12 cellular contexts compared by ENCODE assay signal in the genomic region with DNA sequence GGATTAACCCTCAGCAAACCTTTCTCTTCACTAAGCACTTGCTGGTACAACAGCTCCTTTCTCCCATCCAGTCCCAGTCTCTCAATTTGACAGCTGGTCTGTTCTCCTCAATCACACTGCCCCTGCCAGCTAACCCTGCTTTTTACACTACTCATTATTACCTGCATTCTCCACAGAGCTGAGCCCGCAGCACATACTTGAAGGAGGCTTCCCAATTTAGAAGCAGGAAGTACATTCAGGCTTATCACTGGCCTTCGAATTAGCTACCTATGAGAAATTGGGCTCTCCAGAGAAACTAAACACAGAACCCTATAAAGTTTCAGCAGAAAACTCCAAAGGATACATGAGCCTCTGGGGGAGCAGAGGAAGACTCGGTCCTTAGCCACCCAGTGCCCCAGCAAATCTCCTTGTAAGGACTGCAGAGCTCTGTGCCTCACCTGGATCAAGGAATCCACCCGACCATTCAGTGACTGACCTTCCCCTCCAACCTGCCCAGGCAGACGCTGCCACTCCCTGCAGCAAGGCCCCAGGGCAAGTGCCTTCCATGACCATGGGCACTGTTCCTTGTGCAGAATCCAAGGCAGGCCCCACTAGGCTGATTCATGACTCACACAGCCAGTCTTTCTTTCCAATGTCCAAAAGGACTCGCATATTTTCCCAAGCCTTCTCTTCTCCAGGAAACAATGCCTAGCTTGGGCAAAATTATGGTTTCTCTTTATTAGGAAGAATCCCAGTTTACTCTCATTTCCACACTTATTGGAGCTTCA.
DNase-seq lines count a peak whose midpoint lies in the region; ATAC-seq and TF ChIP-seq lines count a peak whose summit lies in the region.
"Had no signal": no experiment of that assay in that cellular context is flagged by ENCODE, and none has a peak within 500 bp of the region (broad histone marks: within the 10 kb centered on the region; RNA-seq: fewer than 3 reads in every experiment).

No MANE protein-coding gene starts in this region.

- H3K36me3 ChIP-seq in CD4-positive, alpha-beta memory T cell (ENCODE audit: insufficient read depth, low read length) = peaks cover 9% of the 10 kb centered on the region
- H3K36me3 ChIP-seq in SU-DHL-6 (ENCODE audit: low read length) (no peaks in the 10 kb centered on the region), upper lobe of left lung (no peaks in the 10 kb centered on the region), ovary (no peaks in the 10 kb centered on the region)

- no peak for ATAC-seq in upper lobe of left lung (ENCODE audit: low FRiP score in 2 of 2)

- no peaks in the 10 kb centered on the region for H3K9me3 ChIP-seq in CD4-positive, alpha-beta memory T cell (ENCODE audit: control insufficient read depth in 1 of 2, low read length in 2 of 2)
- H3K9me3 ChIP-seq in SU-DHL-6 (ENCODE audit: insufficient read depth, low read length) (no peaks in the 10 kb centered on the region), upper lobe of left lung (no peaks in the 10 kb centered on the region), ovary (no peaks in the 10 kb centered on the region)
- H3K9me3 ChIP-seq: spleen had no signal

- H3K4me3 ChIP-seq in CD4-positive, alpha-beta memory T cell (ENCODE audit: low read length in 2 of 2) = no peak overlapping the region
- H3K4me3 ChIP-seq in SU-DHL-6 (ENCODE audit: insufficient read depth, low read length, poor library complexity, severe bottlenecking) (no peak overlapping the region), upper lobe of left lung (no peak overlapping the region), ovary (no peak overlapping the region)
- H3K4me3 ChIP-seq: spleen had no signal

- POLR2A ChIA-PET in CD4-positive, alpha-beta memory T cell (lab: Charles Lee; ENCODE audit: partially characterized antibody) = interaction anchor here (1.1 kb wide), 1 partner anchor 28 kb away, joined by 3 read pairs; no protein-coding TSS in a partner anchor

- H3F3A ChIP-seq in SU-DHL-6 (ENCODE audit: insufficient read depth) = no peaks in the 10 kb centered on the region

- no peak overlapping the region for H2AFZ ChIP-seq in SU-DHL-6 (ENCODE audit: low read depth, low read length, severe bottlenecking)

- CTCF ChIA-PET in CD4-positive, alpha-beta memory T cell (lab: Charles Lee; ENCODE audit: partially characterized antibody) = interaction anchor here (1.4 kb wide), 1 partner anchor 71 kb away, joined by 4 read pairs; no protein-coding TSS in a partner anchor

- no peak overlapping the region for H3K9ac ChIP-seq in SU-DHL-6 (ENCODE audit: low read length)

- peaks cover 45% of the 10 kb centered on the region for H3K4me1 ChIP-seq in CD4-positive, alpha-beta memory T cell (ENCODE audit: insufficient read depth, low read length)
- H3K4me1 ChIP-seq in upper lobe of left lung (peaks cover 0 to 4% (median 0%) of the 10 kb centered on the region in 4 donors), ovary (ENCODE audit: insufficient read depth) (no peaks in the 10 kb centered on the region)

- H3K4me3 Mint-ChIP-seq in CD4-positive, alpha-beta memory T cell = no peak overlapping the region

- H3K79me2 ChIP-seq in SU-DHL-6 (ENCODE audit: insufficient read depth, low read length) = peaks cover 7% of the 10 kb centered on the region; the same call in 1 of the 2 replicates

- H3K9me3 Mint-ChIP-seq in CD4-positive, alpha-beta memory T cell = no peaks in the 10 kb centered on the region

- no peak overlapping the region for H3K27ac ChIP-seq in CD4-positive, alpha-beta memory T cell (ENCODE audit: low read depth, low read length)
- H3K27ac ChIP-seq in SU-DHL-6 (ENCODE audit: low read depth, low read length) (peak overlapping the region; percentile 64), upper lobe of left lung (no peak overlapping the region), ovary (no peak overlapping the region)

- intact Hi-C loops in CD4-positive, alpha-beta memory T cell (cut with micrococcal nuclease) = no loop called here
- intact Hi-C loops in ovary (cut with DNase I) = no loop called here

- H4K20me1 ChIP-seq in SU-DHL-6 (ENCODE audit: low read depth, low read length) = no peaks in the 10 kb centered on the region

- no peak for TF ChIP-seq POLR2A in upper lobe of left lung (IDR thresholded peaks at IDR 0.05)
- no peak for TF ChIP-seq POLR2A in ovary (IDR thresholded peaks at IDR 0.05)

- peak overlapping the region; percentile 11 for H3K4me2 ChIP-seq in SU-DHL-6 (ENCODE audit: low read depth, low read length, poor library complexity, severe bottlenecking)

- peaks cover 44 to 86% (median 62%) of the 10 kb centered on the region in 4 donors for H3K4me1 Mint-ChIP-seq in CD4-positive, alpha-beta memory T cell

- H3K27me3 Mint-ChIP-seq in CD4-positive, alpha-beta memory T cell = no peaks in the 10 kb centered on the region

- peaks cover 29 to 57% of the 10 kb centered on the region in 2 donors for H3K36me3 Mint-ChIP-seq in CD4-positive, alpha-beta memory T cell

- TF ChIP-seq EP300 in upper lobe of left lung (IDR thresholded peaks at IDR 0.05) (no peak), ovary (IDR thresholded peaks at IDR 0.05) (no peak)

- no peak for TF ChIP-seq CTCF in SU-DHL-6 (IDR thresholded peaks at IDR 0.05; ENCODE audit: insufficient read depth, low read length, poor library complexity, severe bottlenecking)
- TF ChIP-seq CTCF in upper lobe of left lung (IDR thresholded peaks at IDR 0.05) = no peak
- no peak for TF ChIP-seq CTCF in ovary (IDR thresholded peaks at IDR 0.05)

- peak overlapping the region; percentile 4 to 87 (median 62) for H3K27ac Mint-ChIP-seq in CD4-positive, alpha-beta memory T cell

- no peak for DNase-seq in CD4-positive, alpha-beta memory T cell
- DNase-seq in HT1080 (ENCODE audit: low read depth) (peak; percentile 41), medulla oblongata (ENCODE audit: extremely low spot score) (peak; percentile 59), hippocampal formation (lab: John Stamatoyannopoulos, UW) (no peak), globus pallidus (ENCODE audit: low spot score) (no peak), upper lobe of left lung (no peak), ovary (no peak)
- DNase-seq: activated CD4-positive, alpha-beta T cell treated with anti-CD3 and anti-CD28 coated beads for 4 hours; cortex of kidney; NCI-H446 treated with DMSO at 0.1 percent for 48 hours; spleen had no signal

- H3K9me2 ChIP-seq in SU-DHL-6 (replicated peaks; ENCODE audit: insufficient read depth, low read length) = no peaks in the 10 kb centered on the region

- H3K27me3 ChIP-seq in CD4-positive, alpha-beta memory T cell (ENCODE audit: insufficient read depth, low read length) = no peaks in the 10 kb centered on the region
- no peaks in the 10 kb centered on the region for H3K27me3 ChIP-seq in SU-DHL-6 (ENCODE audit: low read length)
- no peaks in the 10 kb centered on the region for H3K27me3 ChIP-seq in upper lobe of left lung
- H3K27me3 ChIP-seq in ovary = no peaks in the 10 kb centered on the region
- H3K27me3 ChIP-seq: spleen had no signal

- 81 to 87% methylated on average over 5 to 6 of the region's 6 CpGs for whole genome bisulfite sequencing in upper lobe of left lung, 2 donors
- 80 to 85% (median 85%) methylated on average over 6 of the region's 6 CpGs for WGBS in ovary, 3 donors

Comparison
In these comparisons a context has a peak if more than half of its experiments do, and no peak if none do; other contexts are left out.
1. DNase-seq: peak in HT1080 (single experiment) and medulla oblongata (single experiment); none in CD4-positive, alpha-beta memory T cell (0 of 5), hippocampal formation (0 of 2), globus pallidus (single experiment), upper lobe of left lung (0 of 2) and ovary (0 of 5).